In genomic region chr17:65359016-65359415, GRCh38 we compare ENCODE assay signal across 12 cellular contexts.
DNase-seq lines count a peak whose midpoint lies in the region; ATAC-seq and TF ChIP-seq lines count a peak whose summit lies in the region.
"Had no signal": no experiment of that assay in that cellular context is flagged by ENCODE, and none has a peak within 500 bp of the region (broad histone marks: within the 10 kb centered on the region; RNA-seq: fewer than 3 reads in every experiment).

No MANE protein-coding gene starts in this region.

- POLR2A ChIA-PET in AG04450 (lab: Yijun Ruan, JAX), result no interaction called here

- no peaks in the 10 kb centered on the region for H3K36me3 ChIP-seq in mesodermal cell (ENCODE audit: control insufficient read depth, insufficient read depth, low read length)
- H3K36me3 ChIP-seq: ascending aorta had no signal

- WGBS in mesodermal cell (ENCODE audit: insufficient coverage in 2 of 2), 2 experiments, result 83 to 86% methylated on average over 3 of the region's 3 CpGs

- CTCF ChIA-PET in AG04450 (lab: Charles Lee), result no interaction called here

- H3K27ac ChIP-seq in AG04450 (ENCODE audit: low read depth, low read length) (no peak overlapping the region), mesodermal cell (ENCODE audit: low read depth, low read length, severe bottlenecking) (peak overlapping the region; percentile 69)
- H3K27ac ChIP-seq: ascending aorta had no signal

- H3K4me3 ChIP-seq in AG04450 (ENCODE audit: low read depth, low read length) (no peak overlapping the region), HFF-Myc (replicated peaks; ENCODE audit: low read depth, low read length) (no peak overlapping the region), mesodermal cell (ENCODE audit: extremely low read depth, insufficient read depth, low read length, poor library complexity, severe bottlenecking) (no peak overlapping the region)
- H3K4me3 ChIP-seq: ascending aorta had no signal

- peaks cover 21% of the 10 kb centered on the region for H3K4me1 ChIP-seq in mesodermal cell (ENCODE audit: control insufficient read depth, insufficient read depth, low read length, poor library complexity, severe bottlenecking)
- H3K4me1 ChIP-seq: ascending aorta had no signal

- in situ Hi-C loops in G401 (cut with HindIII; ENCODE audit: low sequenced_read_pairs), result no loop called here

- ATAC-seq in HG02759 (IDR thresholded peaks at IDR 0.05; ENCODE audit: unreplicated experiment), result no peak

- TF ChIP-seq CTCF in AG04450 (IDR thresholded peaks at IDR 0.05; ENCODE audit: low read depth, low read length) (no peak), HFF-Myc (IDR thresholded peaks at IDR 0.05; ENCODE audit: low read depth, low read length, missing control alignments) (no peak)

- DNase-seq in AG04450 (ENCODE audit: low read depth, low spot score) (peak; percentile 33), HFF-Myc (ENCODE audit: extremely low read depth, low read depth) (peak; percentile 52), amniotic epithelial cell (ENCODE audit: low read depth) (peak; percentile 83), DMS79 (lab: John Stamatoyannopoulos, UW) (no peak), G401 (ENCODE audit: low spot score) (no peak), NCI-H526 treated with DMSO at 0.1 percent for 48 hours (lab: John Stamatoyannopoulos, UW) (no peak)
- DNase-seq: DND-41, NCI-H146, retina had no signal

- no peaks in the 10 kb centered on the region for H3K27me3 ChIP-seq in AG04450 (ENCODE audit: control insufficient read depth, insufficient read depth, low read length)
- H3K27me3 ChIP-seq: ascending aorta had no signal

- H3K9me3 ChIP-seq in AG04450 (ENCODE audit: control insufficient read depth, insufficient read depth, low read length) (no peaks in the 10 kb centered on the region), mesodermal cell (ENCODE audit: control insufficient read depth, low read length) (no peaks in the 10 kb centered on the region)
- H3K9me3 ChIP-seq: ascending aorta had no signal

Comparison
In these comparisons a context has a peak if more than half of its experiments do, and no peak if none do; other contexts are left out.
1. DNase-seq: peak in AG04450 (single experiment), HFF-Myc (single experiment) and amniotic epithelial cell (single experiment); none in DMS79 (single experiment), G401 (single experiment) and NCI-H526 treated with DMSO at 0.1 percent for 48 hours (single experiment).